Comparison of ENCODE assay signal across 13 cellular contexts in genomic region chr3:38707730-38708129, GRCh38. TPM values are rescaled to one million over a fixed set of nuclear protein-coding genes. Genes with fewer than 3 reads are reported as not detected.
DNase-seq lines count a peak whose midpoint lies in the region; ATAC-seq and TF ChIP-seq lines count a peak whose summit lies in the region.
"Had no signal": no experiment of that assay in that cellular context is flagged by ENCODE, and none has a peak within 500 bp of the region (broad histone marks: within the 10 kb centered on the region; RNA-seq: fewer than 3 reads in every experiment).

No MANE protein-coding gene starts in this region.

- RAD21 ChIA-PET in HCT116 (lab: Charles Lee; ENCODE audit: low non-redundant PET in 1 of 2, low total read pairs in 2 of 2, uncharacterized antibody in 2 of 2, unreplicated experiment in 2 of 2) = no interaction called here

- no peaks in the 10 kb centered on the region for H3K4me1 Mint-ChIP-seq in WTC11

- H3K9me3 Mint-ChIP-seq in WTC11 = 0 out of 2 replicates have a peak, but pooled peaks cover 4% of the 10 kb centered on the region

- no peak overlapping the region for H3K4me3 Mint-ChIP-seq in WTC11

- DNase-seq in DMS 273 (lab: John Stamatoyannopoulos, UW; ENCODE audit: unreplicated experiment) (peak; percentile 16), DMS 273 treated with DMSO at 0.1 percent for 48 hours (lab: John Stamatoyannopoulos, UW) (no peak), HCT116 (ENCODE audit: low read depth, low spot score) (no peak), WTC11 (ENCODE audit: low spot score) (peak; percentile 30), left lobe of liver (ENCODE audit: low spot score) (no peak), GM03348 (ENCODE audit: low spot score) (no peak), RKO (ENCODE audit: low spot score) (no peak)
- DNase-seq: 8988T; activated CD8-positive, alpha-beta memory T cell treated with anti-CD3 and anti-CD28 coated beads, Interleukin-2, amount 50 U/mL, for 4 hours; NCI-H2171 had no signal

- no TSS peak for BruUV-seq in HCT116 (replicated peaks; lab: Mats Ljungman, UMichigan)

- POLR2A ChIA-PET in HCT116 (lab: Charles Lee) = no interaction called here
- POLR2A ChIA-PET in WTC11 (lab: Charles Lee) = no interaction called here

- no peak overlapping the region for H3K4me3 ChIP-seq in HCT116 (replicated peaks in 1 of 2; ENCODE audit: low read depth in 1 of 2, low read length in 2 of 2)
- H3K4me3 ChIP-seq: right atrium auricular region, SJSA1 had no signal

- H3K4me2 ChIP-seq in HCT116 (ENCODE audit: low read length) = no peak overlapping the region

- ATAC-seq in HCT116 = peak; percentile 83
- peak; percentile 83 for ATAC-seq in WTC11
- peak; percentile 50 for ATAC-seq in left lobe of liver
- no peak for ATAC-seq in GM21390 (IDR thresholded peaks at IDR 0.05; ENCODE audit: unreplicated experiment)

- H3K9me3 ChIP-seq in HCT116 (ENCODE audit: control insufficient read depth in 1 of 2, insufficient read depth in 1 of 2, low read depth in 1 of 2, low read length in 2 of 2) = no peaks in the 10 kb centered on the region
- H3K9me3 ChIP-seq: right atrium auricular region, SJSA1 had no signal

- H3K36me3 ChIP-seq in HCT116 (ENCODE audit: control insufficient read depth in 1 of 2, insufficient read depth in 2 of 2, low read length in 2 of 2) = no peaks in the 10 kb centered on the region
- H3K36me3 ChIP-seq: right atrium auricular region, SJSA1 had no signal

- peak; percentile 31; the same call in 1 of the 2 replicates for TF ChIP-seq RAD21 in HCT116 (IDR thresholded peaks at IDR 0.05; ENCODE audit: low read depth)

- H3K9ac ChIP-seq in HCT116 (ENCODE audit: low read length) = no peak overlapping the region

- TF ChIP-seq CTCF in HCT116 (IDR thresholded peaks at IDR 0.05 in 2 of 3, conservative IDR thresholded peaks at IDR 0.05 in 1 of 3; ENCODE audit: borderline replicate concordance in 1 of 3, insufficient read depth in 1 of 3, low read depth in 2 of 3, low read length in 2 of 3) = peak; percentile 38 to 74 (median 57); a peak in 5 of 6 replicates
- no peak; the same call in 1 of the 2 replicates for TF ChIP-seq CTCF in WTC11 (IDR thresholded peaks at IDR 0.05)

- H3K27me3 Mint-ChIP-seq in WTC11 (ENCODE audit: low read depth) = peaks cover 4% of the 10 kb centered on the region; the same call in 1 of the 2 replicates

- H3K27me3 ChIP-seq in HCT116 (ENCODE audit: insufficient read depth, low read length) = peaks cover 61% of the 10 kb centered on the region
- H3K27me3 ChIP-seq: right atrium auricular region had no signal

- H3K27ac Mint-ChIP-seq in WTC11 = no peak overlapping the region

- H4K20me1 ChIP-seq in HCT116 (ENCODE audit: insufficient read depth) = no peaks in the 10 kb centered on the region

- no peak overlapping the region for H2AFZ ChIP-seq in HCT116 (ENCODE audit: low read depth, low read length, poor library complexity, severe bottlenecking)

- intact Hi-C loops in HCT116 (cut with micrococcal nuclease) = no loop called here

- H3K79me2 ChIP-seq in HCT116 (ENCODE audit: insufficient read depth, low read length) = no peaks in the 10 kb centered on the region

- H3K4me1 ChIP-seq in HCT116 (ENCODE audit: control insufficient read depth in 1 of 2, insufficient read depth in 2 of 2, low read length in 2 of 2) = no peaks in the 10 kb centered on the region
- H3K4me1 ChIP-seq: SJSA1 had no signal

- no peak overlapping the region for H3K27ac ChIP-seq in HCT116 (ENCODE audit: low read depth, low read length)
- H3K27ac ChIP-seq: right atrium auricular region, SJSA1 had no signal

- no peaks in the 10 kb centered on the region for H3K36me3 Mint-ChIP-seq in WTC11

- H3K9me2 ChIP-seq in HCT116 (ENCODE audit: insufficient read depth) = no peaks in the 10 kb centered on the region

- TF ChIP-seq POLR2A in HCT116 (IDR thresholded peaks at IDR 0.05; ENCODE audit: borderline replicate concordance, extremely low read depth, insufficient read depth, insufficient read length) = no peak

- CTCF ChIA-PET in HCT116 (lab: Charles Lee) (no interaction called here), WTC11 (lab: Charles Lee) (interaction anchor here (0.9 to 1.0 kb wide), 2 partner anchors 15 to 292 kb away, joined by 3 read pairs; no protein-coding TSS in a partner anchor)

TF ChIP-seq in HCT116, 20 proteins besides CTCF, POLR2A, EP300 and RAD21 (continues in another document):
- TF ChIP-seq REST (IDR thresholded peaks at IDR 0.05; ENCODE audit: low read depth) (no peak), POLR2AphosphoS5 (IDR thresholded peaks at IDR 0.05; ENCODE audit: low read depth, low read length) (no peak), ELF1 (IDR thresholded peaks at IDR 0.05; ENCODE audit: borderline replicate concordance, low read depth) (no peak), CBX3 (IDR thresholded peaks at IDR 0.05; ENCODE audit: low read depth) (no peak), SIN3A (IDR thresholded peaks at IDR 0.05; ENCODE audit: low read depth) (no peak), SRF (IDR thresholded peaks at IDR 0.05; ENCODE audit: low read depth) (no peak), SP1 (IDR thresholded peaks at IDR 0.05; ENCODE audit: low read depth) (no peak), ZNF274 (IDR thresholded peaks at IDR 0.05; ENCODE audit: low read depth, low read length) (no peak)
- TF ChIP-seq, protein P1, sequence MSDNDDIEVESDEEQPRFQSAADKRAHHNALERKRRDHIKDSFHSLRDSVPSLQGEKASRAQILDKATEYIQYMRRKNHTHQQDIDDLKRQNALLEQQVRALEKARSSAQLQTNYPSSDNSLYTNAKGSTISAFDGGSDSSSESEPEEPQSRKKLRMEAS (IDR thresholded peaks at IDR 0.05) = no peak

TF ChIP-seq in WTC11, 78 proteins besides CTCF, POLR2A, EP300 and RAD21 (continues in another document):
- TF ChIP-seq ZNF317 (CRISPR knock-in tag; IDR thresholded peaks at IDR 0.05; ENCODE audit: borderline replicate concordance, low read depth) = no peak
- no peak for TF ChIP-seq ZNF232 (CRISPR knock-in tag; IDR thresholded peaks at IDR 0.05)
- no peak for TF ChIP-seq ZMAT4 (CRISPR knock-in tag; IDR thresholded peaks at IDR 0.05)
- TF ChIP-seq ZNF281 (CRISPR knock-in tag; IDR thresholded peaks at IDR 0.05) = no peak
- TF ChIP-seq SMAD4 (CRISPR knock-in tag; IDR thresholded peaks at IDR 0.05) = no peak
- no peak for TF ChIP-seq ZNF263 (CRISPR knock-in tag; IDR thresholded peaks at IDR 0.05; ENCODE audit: low read depth)
- TF ChIP-seq TEAD4 (CRISPR knock-in tag; IDR thresholded peaks at IDR 0.05) = no peak
- no peak for TF ChIP-seq FOXJ3 (CRISPR knock-in tag; IDR thresholded peaks at IDR 0.05; ENCODE audit: borderline replicate concordance)
- no peak for TF ChIP-seq HMGA2 (CRISPR knock-in tag; IDR thresholded peaks at IDR 0.05)
- TF ChIP-seq JUN (CRISPR knock-in tag; IDR thresholded peaks at IDR 0.05) = no peak
- TF ChIP-seq PRDM15 (CRISPR knock-in tag; IDR thresholded peaks at IDR 0.05) = no peak

RNA-seq across cellular contexts. Expression of gene SCN5A, which starts 58.2 kb away (rescaled TPM):
- total RNA-seq in HCT116 (2021; ENCODE audit: unreplicated experiment) (11.5 TPM), WTC11 (2021) (10.0 to 13.6 TPM (median 11.8 TPM) in 3 replicates), left lobe of liver (0.05 TPM)
- polyA plus RNA-seq in HCT116 (2012) = 4.4 and 4.9 TPM in 2 replicates

Comparison
In these comparisons a context has a peak if more than half of its experiments do, and no peak if none do; other contexts are left out.
1. DNase-seq: peak in DMS 273 (single experiment) and WTC11 (single experiment); none in DMS 273 treated with DMSO at 0.1 percent for 48 hours (single experiment), HCT116 (single experiment), left lobe of liver (single experiment), GM03348 (single experiment) and RKO (single experiment).
2. RNA of gene SCN5A, which starts 58.2 kb away (total RNA-seq): 10.0 to 13.6 TPM in WTC11 and 11.5 TPM in HCT116 (single experiment); 0.05 TPM in left lobe of liver (single experiment); every median in the first group is over 10 times any median in the second.